ENCODE assay signal across 1 cellular context in the genomic region with DNA sequence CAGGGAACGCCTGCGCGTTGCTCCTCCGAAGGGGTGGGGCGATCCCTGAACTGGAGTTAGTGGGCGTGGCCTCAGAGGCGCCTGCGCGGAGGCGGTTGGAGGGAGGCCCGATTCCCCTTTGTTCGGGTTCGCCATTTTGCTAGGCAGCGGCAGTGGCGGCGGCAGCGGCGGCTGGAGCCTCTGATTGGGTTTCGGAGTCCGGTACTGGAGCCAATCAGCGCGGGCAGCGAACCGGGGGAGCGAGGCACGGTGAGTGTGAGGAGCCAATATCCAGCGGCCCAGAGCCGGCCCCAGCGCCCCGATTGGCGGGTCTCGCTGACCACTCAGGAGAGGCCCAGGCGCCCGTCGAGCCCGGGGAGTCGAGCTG.
TF ChIP-seq lines count a peak whose summit lies in the region.

Gene NFYA, plus strand, starts transcription at position 139 of the 367 bp plus-strand sequence. CDS start 6,116 bp downstream, outside the sequence.

TF ChIP-seq in K562, 482 proteins besides CTCF, POLR2A, EP300 and RAD21 (continued from another document and continues in another):
- TF ChIP-seq CHD7 (IDR thresholded peaks at IDR 0.05; ENCODE audit: low read depth, low read length), result no peak
- TF ChIP-seq, protein P1, sequence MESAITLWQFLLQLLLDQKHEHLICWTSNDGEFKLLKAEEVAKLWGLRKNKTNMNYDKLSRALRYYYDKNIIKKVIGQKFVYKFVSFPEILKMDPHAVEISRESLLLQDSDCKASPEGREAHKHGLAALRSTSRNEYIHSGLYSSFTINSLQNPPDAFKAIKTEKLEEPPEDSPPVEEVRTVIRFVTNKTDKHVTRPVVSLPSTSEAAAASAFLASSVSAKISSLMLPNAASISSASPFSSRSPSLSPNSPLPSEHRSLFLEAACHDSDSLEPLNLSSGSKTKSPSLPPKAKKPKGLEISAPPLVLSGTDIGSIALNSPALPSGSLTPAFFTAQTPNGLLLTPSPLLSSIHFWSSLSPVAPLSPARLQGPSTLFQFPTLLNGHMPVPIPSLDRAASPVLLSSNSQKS (CRISPR knock-in tag; IDR thresholded peaks at IDR 0.05), result no peak
- no peak for TF ChIP-seq ZNF408 (CRISPR knock-in tag; IDR thresholded peaks at IDR 0.05; ENCODE audit: low read depth)
- no peak for TF ChIP-seq HDAC8 (tag; IDR thresholded peaks at IDR 0.05)
- TF ChIP-seq ZNF23 (CRISPR knock-in tag; IDR thresholded peaks at IDR 0.05), result no peak
- TF ChIP-seq PHB2 (IDR thresholded peaks at IDR 0.05; ENCODE audit: low read depth), result no peak
- peak; percentile 96 for TF ChIP-seq CC2D1A (IDR thresholded peaks at IDR 0.05)
- no peak for TF ChIP-seq HDAC3 (IDR thresholded peaks at IDR 0.05; ENCODE audit: borderline replicate concordance, partially characterized antibody)
- TF ChIP-seq ZNF134 (CRISPR knock-in tag; conservative IDR thresholded peaks at IDR 0.05), result no peak
- no peak for TF ChIP-seq RBM22 (IDR thresholded peaks at IDR 0.05; ENCODE audit: low read depth, low read length, poor library complexity, severe bottlenecking)
- no peak for TF ChIP-seq ZNF174 (CRISPR knock-in tag; IDR thresholded peaks at IDR 0.05)
- no peak; the same call in 1 of the 2 replicates for TF ChIP-seq CREB1 (IDR thresholded peaks at IDR 0.05)
- no peak for TF ChIP-seq CREB1 (CRISPR knock-in tag; IDR thresholded peaks at IDR 0.05)
- TF ChIP-seq, protein P2, sequence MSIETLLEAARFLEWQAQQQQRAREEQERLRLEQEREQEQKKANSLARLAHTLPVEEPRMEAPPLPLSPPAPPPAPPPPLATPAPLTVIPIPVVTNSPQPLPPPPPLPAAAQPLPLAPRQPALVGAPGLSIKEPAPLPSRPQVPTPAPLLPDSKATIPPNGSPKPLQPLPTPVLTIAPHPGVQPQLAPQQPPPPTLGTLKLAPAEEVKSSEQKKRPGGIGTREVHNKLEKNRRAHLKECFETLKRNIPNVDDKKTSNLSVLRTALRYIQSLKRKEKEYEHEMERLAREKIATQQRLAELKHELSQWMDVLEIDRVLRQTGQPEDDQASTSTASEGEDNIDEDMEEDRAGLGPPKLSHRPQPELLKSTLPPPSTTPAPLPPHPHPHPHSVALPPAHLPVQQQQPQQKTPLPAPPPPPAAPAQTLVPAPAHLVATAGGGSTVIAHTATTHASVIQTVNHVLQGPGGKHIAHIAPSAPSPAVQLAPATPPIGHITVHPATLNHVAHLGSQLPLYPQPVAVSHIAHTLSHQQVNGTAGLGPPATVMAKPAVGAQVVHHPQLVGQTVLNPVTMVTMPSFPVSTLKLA (conservative IDR thresholded peaks at IDR 0.05), result no peak
- TF ChIP-seq, protein P3, sequence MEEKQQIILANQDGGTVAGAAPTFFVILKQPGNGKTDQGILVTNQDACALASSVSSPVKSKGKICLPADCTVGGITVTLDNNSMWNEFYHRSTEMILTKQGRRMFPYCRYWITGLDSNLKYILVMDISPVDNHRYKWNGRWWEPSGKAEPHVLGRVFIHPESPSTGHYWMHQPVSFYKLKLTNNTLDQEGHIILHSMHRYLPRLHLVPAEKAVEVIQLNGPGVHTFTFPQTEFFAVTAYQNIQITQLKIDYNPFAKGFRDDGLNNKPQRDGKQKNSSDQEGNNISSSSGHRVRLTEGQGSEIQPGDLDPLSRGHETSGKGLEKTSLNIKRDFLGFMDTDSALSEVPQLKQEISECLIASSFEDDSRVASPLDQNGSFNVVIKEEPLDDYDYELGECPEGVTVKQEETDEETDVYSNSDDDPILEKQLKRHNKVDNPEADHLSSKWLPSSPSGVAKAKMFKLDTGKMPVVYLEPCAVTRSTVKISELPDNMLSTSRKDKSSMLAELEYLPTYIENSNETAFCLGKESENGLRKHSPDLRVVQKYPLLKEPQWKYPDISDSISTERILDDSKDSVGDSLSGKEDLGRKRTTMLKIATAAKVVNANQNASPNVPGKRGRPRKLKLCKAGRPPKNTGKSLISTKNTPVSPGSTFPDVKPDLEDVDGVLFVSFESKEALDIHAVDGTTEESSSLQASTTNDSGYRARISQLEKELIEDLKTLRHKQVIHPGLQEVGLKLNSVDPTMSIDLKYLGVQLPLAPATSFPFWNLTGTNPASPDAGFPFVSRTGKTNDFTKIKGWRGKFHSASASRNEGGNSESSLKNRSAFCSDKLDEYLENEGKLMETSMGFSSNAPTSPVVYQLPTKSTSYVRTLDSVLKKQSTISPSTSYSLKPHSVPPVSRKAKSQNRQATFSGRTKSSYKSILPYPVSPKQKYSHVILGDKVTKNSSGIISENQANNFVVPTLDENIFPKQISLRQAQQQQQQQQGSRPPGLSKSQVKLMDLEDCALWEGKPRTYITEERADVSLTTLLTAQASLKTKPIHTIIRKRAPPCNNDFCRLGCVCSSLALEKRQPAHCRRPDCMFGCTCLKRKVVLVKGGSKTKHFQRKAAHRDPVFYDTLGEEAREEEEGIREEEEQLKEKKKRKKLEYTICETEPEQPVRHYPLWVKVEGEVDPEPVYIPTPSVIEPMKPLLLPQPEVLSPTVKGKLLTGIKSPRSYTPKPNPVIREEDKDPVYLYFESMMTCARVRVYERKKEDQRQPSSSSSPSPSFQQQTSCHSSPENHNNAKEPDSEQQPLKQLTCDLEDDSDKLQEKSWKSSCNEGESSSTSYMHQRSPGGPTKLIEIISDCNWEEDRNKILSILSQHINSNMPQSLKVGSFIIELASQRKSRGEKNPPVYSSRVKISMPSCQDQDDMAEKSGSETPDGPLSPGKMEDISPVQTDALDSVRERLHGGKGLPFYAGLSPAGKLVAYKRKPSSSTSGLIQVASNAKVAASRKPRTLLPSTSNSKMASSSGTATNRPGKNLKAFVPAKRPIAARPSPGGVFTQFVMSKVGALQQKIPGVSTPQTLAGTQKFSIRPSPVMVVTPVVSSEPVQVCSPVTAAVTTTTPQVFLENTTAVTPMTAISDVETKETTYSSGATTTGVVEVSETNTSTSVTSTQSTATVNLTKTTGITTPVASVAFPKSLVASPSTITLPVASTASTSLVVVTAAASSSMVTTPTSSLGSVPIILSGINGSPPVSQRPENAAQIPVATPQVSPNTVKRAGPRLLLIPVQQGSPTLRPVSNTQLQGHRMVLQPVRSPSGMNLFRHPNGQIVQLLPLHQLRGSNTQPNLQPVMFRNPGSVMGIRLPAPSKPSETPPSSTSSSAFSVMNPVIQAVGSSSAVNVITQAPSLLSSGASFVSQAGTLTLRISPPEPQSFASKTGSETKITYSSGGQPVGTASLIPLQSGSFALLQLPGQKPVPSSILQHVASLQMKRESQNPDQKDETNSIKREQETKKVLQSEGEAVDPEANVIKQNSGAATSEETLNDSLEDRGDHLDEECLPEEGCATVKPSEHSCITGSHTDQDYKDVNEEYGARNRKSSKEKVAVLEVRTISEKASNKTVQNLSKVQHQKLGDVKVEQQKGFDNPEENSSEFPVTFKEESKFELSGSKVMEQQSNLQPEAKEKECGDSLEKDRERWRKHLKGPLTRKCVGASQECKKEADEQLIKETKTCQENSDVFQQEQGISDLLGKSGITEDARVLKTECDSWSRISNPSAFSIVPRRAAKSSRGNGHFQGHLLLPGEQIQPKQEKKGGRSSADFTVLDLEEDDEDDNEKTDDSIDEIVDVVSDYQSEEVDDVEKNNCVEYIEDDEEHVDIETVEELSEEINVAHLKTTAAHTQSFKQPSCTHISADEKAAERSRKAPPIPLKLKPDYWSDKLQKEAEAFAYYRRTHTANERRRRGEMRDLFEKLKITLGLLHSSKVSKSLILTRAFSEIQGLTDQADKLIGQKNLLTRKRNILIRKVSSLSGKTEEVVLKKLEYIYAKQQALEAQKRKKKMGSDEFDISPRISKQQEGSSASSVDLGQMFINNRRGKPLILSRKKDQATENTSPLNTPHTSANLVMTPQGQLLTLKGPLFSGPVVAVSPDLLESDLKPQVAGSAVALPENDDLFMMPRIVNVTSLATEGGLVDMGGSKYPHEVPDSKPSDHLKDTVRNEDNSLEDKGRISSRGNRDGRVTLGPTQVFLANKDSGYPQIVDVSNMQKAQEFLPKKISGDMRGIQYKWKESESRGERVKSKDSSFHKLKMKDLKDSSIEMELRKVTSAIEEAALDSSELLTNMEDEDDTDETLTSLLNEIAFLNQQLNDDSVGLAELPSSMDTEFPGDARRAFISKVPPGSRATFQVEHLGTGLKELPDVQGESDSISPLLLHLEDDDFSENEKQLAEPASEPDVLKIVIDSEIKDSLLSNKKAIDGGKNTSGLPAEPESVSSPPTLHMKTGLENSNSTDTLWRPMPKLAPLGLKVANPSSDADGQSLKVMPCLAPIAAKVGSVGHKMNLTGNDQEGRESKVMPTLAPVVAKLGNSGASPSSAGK (IDR thresholded peaks at IDR 0.05), result no peak
- TF ChIP-seq RBM34 (IDR thresholded peaks at IDR 0.05; ENCODE audit: borderline replicate concordance, insufficient read depth, low read length), result no peak
- TF ChIP-seq ZNF24 (IDR thresholded peaks at IDR 0.05), result no peak
- TF ChIP-seq POLR3G (IDR thresholded peaks at IDR 0.05; ENCODE audit: extremely low read depth, insufficient read length, insufficient replicate concordance), result no peak
- TF ChIP-seq, protein P4, sequence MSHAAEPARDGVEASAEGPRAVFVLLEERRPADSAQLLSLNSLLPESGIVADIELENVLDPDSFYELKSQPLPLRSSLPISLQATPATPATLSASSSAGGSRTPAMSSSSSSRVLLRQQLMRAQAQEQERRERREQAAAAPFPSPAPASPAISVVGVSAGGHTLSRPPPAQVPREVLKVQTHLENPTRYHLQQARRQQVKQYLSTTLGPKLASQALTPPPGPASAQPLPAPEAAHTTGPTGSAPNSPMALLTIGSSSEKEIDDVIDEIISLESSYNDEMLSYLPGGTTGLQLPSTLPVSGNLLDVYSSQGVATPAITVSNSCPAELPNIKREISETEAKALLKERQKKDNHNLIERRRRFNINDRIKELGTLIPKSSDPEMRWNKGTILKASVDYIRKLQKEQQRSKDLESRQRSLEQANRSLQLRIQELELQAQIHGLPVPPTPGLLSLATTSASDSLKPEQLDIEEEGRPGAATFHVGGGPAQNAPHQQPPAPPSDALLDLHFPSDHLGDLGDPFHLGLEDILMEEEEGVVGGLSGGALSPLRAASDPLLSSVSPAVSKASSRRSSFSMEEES (CRISPR knock-in tag; IDR thresholded peaks at IDR 0.05), result no peak
- peak; percentile 85 for TF ChIP-seq ASH1L (IDR thresholded peaks at IDR 0.05; ENCODE audit: borderline replicate concordance, low read depth, partially characterized antibody)
- TF ChIP-seq SRSF9 (IDR thresholded peaks at IDR 0.05; ENCODE audit: borderline replicate concordance, low read depth, low read length), result no peak
- TF ChIP-seq EHMT2 (IDR thresholded peaks at IDR 0.05), result no peak
- TF ChIP-seq TAF9B (IDR thresholded peaks at IDR 0.05; ENCODE audit: partially characterized antibody), result no peak
- TF ChIP-seq SUPT5H (IDR thresholded peaks at IDR 0.05), result no peak
- no peak for TF ChIP-seq NELFE (IDR thresholded peaks at IDR 0.05; ENCODE audit: insufficient read depth, insufficient read length)
- TF ChIP-seq NFRKB (IDR thresholded peaks at IDR 0.05; ENCODE audit: low read depth), result no peak
- no peak for TF ChIP-seq ZNF696 (CRISPR knock-in tag; conservative IDR thresholded peaks at IDR 0.05)
